ENCODE assay signal across 22 cellular contexts in genomic region chr15:56293495-56294292, GRCh38.
"Had no signal": no experiment of that assay in that cellular context is flagged by ENCODE, and none has a peak within 500 bp of the region (broad histone marks: within the 10 kb centered on the region; RNA-seq: fewer than 3 reads in every experiment).

No MANE protein-coding gene starts in this region.

- H3K4me1 ChIP-seq: colonic mucosa, esophagus squamous epithelium, gastrocnemius medialis, left lung had no signal

- H3K27me3 Mint-ChIP-seq: activated naive CD8-positive, alpha-beta T cell treated with anti-CD3 and anti-CD28 coated beads, Interleukin-2, amount 10 ng/mL, durations not matched to agents 7 days and 5 days had no signal

- H3K4me3 ChIP-seq: colonic mucosa, dorsolateral prefrontal cortex, esophagus squamous epithelium, gastrocnemius medialis, left lung, lung, smooth muscle cell, thoracic aorta had no signal

- H3K36me3 ChIP-seq: colonic mucosa, esophagus squamous epithelium, gastrocnemius medialis, left lung, thoracic aorta had no signal

- H3K27ac Mint-ChIP-seq: activated naive CD4-positive, alpha-beta T cell treated with anti-CD3 and anti-CD28 coated beads for 36 hours; activated naive CD8-positive, alpha-beta T cell treated with anti-CD3 and anti-CD28 coated beads, Interleukin-2, amount 10 ng/mL, durations not matched to agents 7 days and 5 days; effector memory CD8-positive, alpha-beta T cell had no signal

- FAIRE-seq: bronchial epithelial cell had no signal

- H3K27ac ChIP-seq: colonic mucosa, dorsolateral prefrontal cortex, esophagus squamous epithelium, gastrocnemius medialis, left lung, thoracic aorta had no signal

- H3K4me1 Mint-ChIP-seq: activated naive CD8-positive, alpha-beta T cell treated with anti-CD3 and anti-CD28 coated beads, Interleukin-2, amount 10 ng/mL, durations not matched to agents 7 days and 5 days; naive thymus-derived CD8-positive, alpha-beta T cell had no signal

- DNase-seq: activated CD4-positive, alpha-beta T cell treated with anti-CD3 and anti-CD28 coated beads for 4 hours; activated CD4-positive, alpha-beta T cell treated with anti-CD3 and anti-CD28 coated beads, Interleukin-2, amount 50 U/mL, for 48 hours; activated CD4-positive, CD25-positive, alpha-beta regulatory T cell; activated naive CD4-positive, alpha-beta T cell treated with anti-CD3 and anti-CD28 coated beads for 36 hours; activated naive CD8-positive, alpha-beta T cell treated with anti-CD3 and anti-CD28 coated beads, Interleukin-2, amount 10 ng/mL, durations not matched to agents 7 days and 5 days; activated T-cell treated with anti-CD3 and anti-CD28 coated beads, Interleukin-2, amount 50 U/mL, for 48 hours; amniotic stem cell; colonic mucosa; dorsolateral prefrontal cortex; effector memory CD8-positive, alpha-beta T cell; esophagus squamous epithelium; gastrocnemius medialis; hippocampal formation; kidney glomerular epithelial cell; left lung; naive thymus-derived CD8-positive, alpha-beta T cell; stimulated activated CD4-positive, alpha-beta T cell treated with anti-CD3 and anti-CD28 coated beads, Interleukin-15, amount 100 ng/mL, for 24 hours; stimulated activated naive CD4-positive, alpha-beta T cell had no signal

- H3K4me2 ChIP-seq: smooth muscle cell had no signal

- H3K4me3 Mint-ChIP-seq: activated naive CD4-positive, alpha-beta T cell treated with anti-CD3 and anti-CD28 coated beads for 36 hours; activated naive CD8-positive, alpha-beta T cell treated with anti-CD3 and anti-CD28 coated beads, Interleukin-2, amount 10 ng/mL, durations not matched to agents 7 days and 5 days; effector memory CD8-positive, alpha-beta T cell; naive thymus-derived CD8-positive, alpha-beta T cell had no signal

- H3K27me3 ChIP-seq: colonic mucosa, dorsolateral prefrontal cortex, esophagus squamous epithelium, gastrocnemius medialis, left lung had no signal

- H3K9me3 ChIP-seq: colonic mucosa, gastrocnemius medialis, thoracic aorta had no signal
